ENCODE assay signal across 1 cellular context in the genomic region with DNA sequence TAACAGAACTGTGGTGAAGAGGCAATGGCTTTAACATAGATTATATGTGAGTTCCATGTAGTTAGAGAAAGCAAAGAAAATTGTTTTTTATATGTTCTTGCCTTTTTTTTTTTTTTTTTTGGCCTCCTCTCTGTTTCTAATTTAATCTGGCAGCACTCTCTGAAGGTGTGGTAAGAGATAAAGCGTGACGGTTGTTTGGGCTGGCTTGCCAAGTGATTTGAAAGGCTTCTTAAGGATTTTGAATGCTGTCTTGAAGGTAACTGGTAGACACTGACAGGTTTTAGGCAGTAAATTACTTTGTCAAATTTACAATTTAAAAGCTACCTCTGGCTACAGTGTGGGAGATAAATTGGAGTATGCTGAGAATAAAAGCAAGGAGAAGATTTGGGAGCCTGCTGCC.
TF ChIP-seq lines count a peak whose summit lies in the region.

No MANE protein-coding gene starts in this region.

TF ChIP-seq in GM23338, 12 proteins besides CTCF, POLR2A, EP300 and RAD21 (continued from another document):
- TF ChIP-seq, protein P1, sequence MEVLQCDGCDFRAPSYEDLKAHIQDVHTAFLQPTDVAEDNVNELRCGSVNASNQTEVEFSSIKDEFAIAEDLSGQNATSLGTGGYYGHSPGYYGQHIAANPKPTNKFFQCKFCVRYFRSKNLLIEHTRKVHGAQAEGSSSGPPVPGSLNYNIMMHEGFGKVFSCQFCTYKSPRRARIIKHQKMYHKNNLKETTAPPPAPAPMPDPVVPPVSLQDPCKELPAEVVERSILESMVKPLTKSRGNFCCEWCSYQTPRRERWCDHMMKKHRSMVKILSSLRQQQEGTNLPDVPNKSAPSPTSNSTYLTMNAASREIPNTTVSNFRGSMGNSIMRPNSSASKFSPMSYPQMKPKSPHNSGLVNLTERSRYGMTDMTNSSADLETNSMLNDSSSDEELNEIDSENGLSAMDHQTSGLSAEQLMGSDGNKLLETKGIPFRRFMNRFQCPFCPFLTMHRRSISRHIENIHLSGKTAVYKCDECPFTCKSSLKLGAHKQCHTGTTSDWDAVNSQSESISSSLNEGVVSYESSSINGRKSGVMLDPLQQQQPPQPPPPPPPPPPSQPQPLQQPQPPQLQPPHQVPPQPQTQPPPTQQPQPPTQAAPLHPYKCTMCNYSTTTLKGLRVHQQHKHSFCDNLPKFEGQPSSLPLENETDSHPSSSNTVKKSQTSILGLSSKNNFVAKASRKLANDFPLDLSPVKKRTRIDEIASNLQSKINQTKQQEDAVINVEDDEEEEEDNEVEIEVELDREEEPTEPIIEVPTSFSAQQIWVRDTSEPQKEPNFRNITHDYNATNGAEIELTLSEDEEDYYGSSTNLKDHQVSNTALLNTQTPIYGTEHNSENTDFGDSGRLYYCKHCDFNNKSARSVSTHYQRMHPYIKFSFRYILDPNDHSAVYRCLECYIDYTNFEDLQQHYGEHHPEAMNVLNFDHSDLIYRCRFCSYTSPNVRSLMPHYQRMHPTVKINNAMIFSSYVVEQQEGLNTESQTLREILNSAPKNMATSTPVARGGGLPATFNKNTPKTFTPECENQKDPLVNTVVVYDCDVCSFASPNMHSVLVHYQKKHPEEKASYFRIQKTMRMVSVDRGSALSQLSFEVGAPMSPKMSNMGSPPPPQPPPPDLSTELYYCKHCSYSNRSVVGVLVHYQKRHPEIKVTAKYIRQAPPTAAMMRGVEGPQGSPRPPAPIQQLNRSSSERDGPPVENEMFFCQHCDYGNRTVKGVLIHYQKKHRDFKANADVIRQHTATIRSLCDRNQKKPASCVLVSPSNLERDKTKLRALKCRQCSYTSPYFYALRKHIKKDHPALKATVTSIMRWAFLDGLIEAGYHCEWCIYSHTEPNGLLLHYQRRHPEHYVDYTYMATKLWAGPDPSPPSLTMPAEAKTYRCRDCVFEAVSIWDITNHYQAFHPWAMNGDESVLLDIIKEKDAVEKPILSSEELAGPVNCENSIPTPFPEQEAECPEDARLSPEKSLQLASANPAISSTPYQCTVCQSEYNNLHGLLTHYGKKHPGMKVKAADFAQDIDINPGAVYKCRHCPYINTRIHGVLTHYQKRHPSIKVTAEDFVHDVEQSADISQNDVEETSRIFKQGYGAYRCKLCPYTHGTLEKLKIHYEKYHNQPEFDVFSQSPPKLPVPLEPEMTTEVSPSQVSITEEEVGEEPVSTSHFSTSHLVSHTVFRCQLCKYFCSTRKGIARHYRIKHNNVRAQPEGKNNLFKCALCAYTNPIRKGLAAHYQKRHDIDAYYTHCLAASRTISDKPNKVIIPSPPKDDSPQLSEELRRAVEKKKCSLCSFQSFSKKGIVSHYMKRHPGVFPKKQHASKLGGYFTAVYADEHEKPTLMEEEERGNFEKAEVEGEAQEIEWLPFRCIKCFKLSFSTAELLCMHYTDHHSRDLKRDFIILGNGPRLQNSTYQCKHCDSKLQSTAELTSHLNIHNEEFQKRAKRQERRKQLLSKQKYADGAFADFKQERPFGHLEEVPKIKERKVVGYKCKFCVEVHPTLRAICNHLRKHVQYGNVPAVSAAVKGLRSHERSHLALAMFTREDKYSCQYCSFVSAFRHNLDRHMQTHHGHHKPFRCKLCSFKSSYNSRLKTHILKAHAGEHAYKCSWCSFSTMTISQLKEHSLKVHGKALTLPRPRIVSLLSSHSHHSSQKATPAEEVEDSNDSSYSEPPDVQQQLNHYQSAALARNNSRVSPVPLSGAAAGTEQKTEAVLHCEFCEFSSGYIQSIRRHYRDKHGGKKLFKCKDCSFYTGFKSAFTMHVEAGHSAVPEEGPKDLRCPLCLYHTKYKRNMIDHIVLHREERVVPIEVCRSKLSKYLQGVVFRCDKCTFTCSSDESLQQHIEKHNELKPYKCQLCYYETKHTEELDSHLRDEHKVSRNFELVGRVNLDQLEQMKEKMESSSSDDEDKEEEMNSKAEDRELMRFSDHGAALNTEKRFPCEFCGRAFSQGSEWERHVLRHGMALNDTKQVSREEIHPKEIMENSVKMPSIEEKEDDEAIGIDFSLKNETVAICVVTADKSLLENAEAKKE (CRISPR knock-in tag; IDR thresholded peaks at IDR 0.05), result no peak
- TF ChIP-seq EZH2phosphoT487 (IDR thresholded peaks at IDR 0.05; ENCODE audit: unreplicated experiment), result no peak
- no peak for TF ChIP-seq JUNB (IDR thresholded peaks at IDR 0.05; ENCODE audit: unreplicated experiment)
- TF ChIP-seq CREB1 (CRISPR knock-in tag; IDR thresholded peaks at IDR 0.05; ENCODE audit: low read depth), result no peak
- TF ChIP-seq STAT1 (IDR thresholded peaks at IDR 0.05; ENCODE audit: unreplicated experiment), result no peak
- TF ChIP-seq POLR2AphosphoS5 (IDR thresholded peaks at IDR 0.05; ENCODE audit: low read depth), result no peak
- TF ChIP-seq, protein P2, sequence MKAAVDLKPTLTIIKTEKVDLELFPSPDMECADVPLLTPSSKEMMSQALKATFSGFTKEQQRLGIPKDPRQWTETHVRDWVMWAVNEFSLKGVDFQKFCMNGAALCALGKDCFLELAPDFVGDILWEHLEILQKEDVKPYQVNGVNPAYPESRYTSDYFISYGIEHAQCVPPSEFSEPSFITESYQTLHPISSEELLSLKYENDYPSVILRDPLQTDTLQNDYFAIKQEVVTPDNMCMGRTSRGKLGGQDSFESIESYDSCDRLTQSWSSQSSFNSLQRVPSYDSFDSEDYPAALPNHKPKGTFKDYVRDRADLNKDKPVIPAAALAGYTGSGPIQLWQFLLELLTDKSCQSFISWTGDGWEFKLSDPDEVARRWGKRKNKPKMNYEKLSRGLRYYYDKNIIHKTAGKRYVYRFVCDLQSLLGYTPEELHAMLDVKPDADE (IDR thresholded peaks at IDR 0.05), result no peak
- TF ChIP-seq ZNF331 (CRISPR knock-in tag; IDR thresholded peaks at IDR 0.05; ENCODE audit: low read depth), result no peak
- no peak for TF ChIP-seq EZH2 (IDR thresholded peaks at IDR 0.05; ENCODE audit: low read depth, unreplicated experiment)
